Comparison of ENCODE assay signal across 8 cellular contexts in genomic region chr19:21569497-21569870, GRCh38.
DNase-seq lines count a peak whose midpoint lies in the region; ATAC-seq and TF ChIP-seq lines count a peak whose summit lies in the region.

No MANE protein-coding gene starts in this region.

- TF ChIP-seq EP300 in ovary (IDR thresholded peaks at IDR 0.05), result no peak

- CTCF ChIA-PET in PC-9 (lab: Charles Lee), result no interaction called here

- H3K4me2 ChIP-seq in PC-9 (peak overlapping the region; percentile 68), neural progenitor cell (no peak overlapping the region)

- H3K27me3 ChIP-seq in PC-9 (ENCODE audit: insufficient read depth, low read depth), result no peaks in the 10 kb centered on the region
- no peaks in the 10 kb centered on the region for H3K27me3 ChIP-seq in ovary
- H3K27me3 ChIP-seq in neural progenitor cell, result no peaks in the 10 kb centered on the region

- no peak overlapping the region for H3K4me3 Mint-ChIP-seq in neural progenitor cell

- WGBS in ovary, 3 donors, result 42 to 75% (median 51%) methylated on average over 16 of the region's 16 CpGs

- no peak for TF ChIP-seq POLR2A in ovary (IDR thresholded peaks at IDR 0.05)

- intact Hi-C loops in PC-9 (cut with micrococcal nuclease; ENCODE audit: unreplicated experiment) (no loop called here), ovary (cut with DNase I) (no loop called here)

- no peak overlapping the region for H3K9ac ChIP-seq in neural progenitor cell

- DNase-seq in C1 segment of cervical spinal cord (lab: John Stamatoyannopoulos, UW) (peak in 8 of 14 donors; percentile 13 to 89 (median 30)), PC-9 (peak; percentile 8 to 63), cardiac fibroblast (ENCODE audit: low read depth in 2 of 2) (peak; percentile 38 to 67), ovary (peak in 3 of 5 donors; percentile 39 to 68 (median 60)), neural progenitor cell (ENCODE audit: low spot score) (no peak), GM19238 (ENCODE audit: insufficient read length, low spot score) (no peak), SKM-1 treated with dmso at 0.1 percent for 144 hours (lab: John Stamatoyannopoulos, UW; ENCODE audit: unreplicated experiment) (no peak)

- peaks cover 63% of the 10 kb centered on the region for H3K9me3 Mint-ChIP-seq in neural progenitor cell

- H4K20me1 ChIP-seq in PC-9 (ENCODE audit: insufficient read depth) (no peaks in the 10 kb centered on the region), neural progenitor cell (ENCODE audit: low read depth) (no peaks in the 10 kb centered on the region)

- no peaks in the 10 kb centered on the region for H3K9me2 ChIP-seq in PC-9 (ENCODE audit: insufficient read depth)

- no peak overlapping the region for H3K27ac ChIP-seq in PC-9
- H3K27ac ChIP-seq in ovary, result peak overlapping the region in 1 of 2 donors; percentile 70
- H3K27ac ChIP-seq in neural progenitor cell, result no peak overlapping the region

- H3K4me3 ChIP-seq in PC-9 (peak overlapping the region; percentile 55; the same call in 1 of the 2 replicates), cardiac fibroblast (replicated peaks in 1 of 2; ENCODE audit: low read depth in 2 of 2, low read length in 2 of 2) (no peak overlapping the region), ovary (peak overlapping the region; percentile 17), neural progenitor cell (no peak overlapping the region)

- H3K9me3 ChIP-seq in PC-9 (ENCODE audit: insufficient read depth, low read depth) (peaks cover 10% of the 10 kb centered on the region), ovary (no peaks in the 10 kb centered on the region), neural progenitor cell (ENCODE audit: low read depth) (peaks cover 3% of the 10 kb centered on the region)

- H3K4me1 Mint-ChIP-seq in neural progenitor cell, result no peaks in the 10 kb centered on the region

- H2AFZ ChIP-seq in PC-9 (peak overlapping the region; percentile 66), neural progenitor cell (replicated peaks) (no peak overlapping the region)

- no peak for ATAC-seq in GM21737 (IDR thresholded peaks at IDR 0.05; ENCODE audit: unreplicated experiment)

- no peak overlapping the region for H3K27ac Mint-ChIP-seq in neural progenitor cell

- H3F3A ChIP-seq in PC-9 (ENCODE audit: insufficient read depth, low read depth), result no peaks in the 10 kb centered on the region
- no peaks in the 10 kb centered on the region for H3F3A ChIP-seq in neural progenitor cell (ENCODE audit: low read depth)

- H3K36me3 ChIP-seq in PC-9 (ENCODE audit: low read depth), result no peaks in the 10 kb centered on the region
- no peaks in the 10 kb centered on the region for H3K36me3 ChIP-seq in ovary
- no peaks in the 10 kb centered on the region for H3K36me3 ChIP-seq in neural progenitor cell

- H3K79me2 ChIP-seq in PC-9 (ENCODE audit: low read depth) (no peaks in the 10 kb centered on the region), neural progenitor cell (ENCODE audit: low read depth) (no peaks in the 10 kb centered on the region)

- H3K27me3 Mint-ChIP-seq in neural progenitor cell (ENCODE audit: insufficient read depth, low read depth), result peaks cover 5% of the 10 kb centered on the region

- TF ChIP-seq CTCF in PC-9 (conservative IDR thresholded peaks at IDR 0.05) (no peak), cardiac fibroblast (IDR thresholded peaks at IDR 0.05; ENCODE audit: low read depth, low read length) (no peak), ovary (IDR thresholded peaks at IDR 0.05) (no peak), neural progenitor cell (IDR thresholded peaks at IDR 0.05) (no peak)

- H3K4me1 ChIP-seq in PC-9 (replicated peaks; ENCODE audit: insufficient read depth), result no peaks in the 10 kb centered on the region
- no peaks in the 10 kb centered on the region for H3K4me1 ChIP-seq in ovary (ENCODE audit: insufficient read depth)
- no peaks in the 10 kb centered on the region for H3K4me1 ChIP-seq in neural progenitor cell

- POLR2A ChIA-PET in PC-9 (lab: Charles Lee; ENCODE audit: unreplicated experiment), result interaction anchor here (0.6 kb wide), 1 partner anchor 198 kb away, joined by 3 read pairs; the partner anchor contains the start of gene ZNF100

- peaks cover 2% of the 10 kb centered on the region for H3K36me3 Mint-ChIP-seq in neural progenitor cell

- BruUV-seq in PC-9 (replicated peaks; lab: Mats Ljungman, UMichigan), result no TSS peak

Comparison
In these comparisons a context has a peak if more than half of its experiments do, and no peak if none do; other contexts are left out.
1. DNase-seq: peak in C1 segment of cervical spinal cord (8 of 14), PC-9 (2 of 2), cardiac fibroblast (2 of 2) and ovary (3 of 5); none in neural progenitor cell (single experiment), GM19238 (single experiment) and SKM-1 treated with dmso at 0.1 percent for 144 hours (single experiment).
2. H3K4me3 ChIP-seq: peak in PC-9 (single experiment) and ovary (single experiment); none in cardiac fibroblast (0 of 2) and neural progenitor cell (single experiment).